ENCODE assay signal across 8 cellular contexts in the genomic region with DNA sequence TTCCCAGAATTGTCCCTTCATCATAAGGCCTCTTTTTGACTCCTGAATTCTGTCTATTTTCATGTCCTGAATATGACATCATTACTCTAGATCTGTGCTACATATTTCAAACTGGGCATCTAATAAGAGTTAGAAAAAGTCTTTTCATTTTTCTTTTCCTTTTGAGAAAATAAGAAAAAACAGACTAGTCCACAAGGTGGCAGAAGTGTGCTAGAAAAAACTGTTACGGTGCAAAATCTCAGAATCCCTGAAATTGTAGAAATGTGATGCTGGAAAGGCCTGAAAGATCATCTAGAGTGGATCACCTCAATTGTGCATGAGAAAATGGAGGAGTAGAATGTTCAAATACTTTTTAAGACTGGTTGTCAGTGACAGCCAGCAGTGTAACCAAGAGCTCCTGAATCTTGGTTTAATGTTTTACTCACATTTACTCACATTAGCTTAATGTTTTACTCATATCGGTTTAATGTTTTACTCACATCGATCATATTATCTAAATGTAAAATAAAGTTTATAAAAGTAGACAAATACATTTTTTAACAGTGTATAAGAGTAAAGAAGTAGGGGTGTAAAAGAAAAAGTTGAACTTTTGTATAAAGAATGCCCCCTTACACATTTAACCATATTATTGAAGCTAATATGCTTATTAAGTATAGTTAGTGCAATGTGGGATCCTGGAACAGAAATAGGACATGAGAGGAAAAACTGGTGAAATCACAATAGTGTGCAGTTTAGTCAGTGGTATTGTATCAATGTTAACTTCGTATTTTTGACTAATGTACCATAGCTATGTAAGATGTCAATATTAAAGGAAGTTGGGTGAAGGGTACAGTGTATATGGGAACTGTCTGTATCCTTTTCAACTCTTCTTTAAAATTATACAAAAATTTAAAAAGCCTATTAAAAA. TPM values are rescaled to one million over a fixed set of nuclear protein-coding genes. Genes with fewer than 3 reads are reported as not detected.
DNase-seq lines count a peak whose midpoint lies in the region; ATAC-seq and TF ChIP-seq lines count a peak whose summit lies in the region.

No MANE protein-coding gene starts in this region.

- DNase-seq in EH (ENCODE audit: low read depth) (peak; percentile 18), brain microvascular endothelial cell (no peak), lung microvascular endothelial cell (ENCODE audit: low read depth in 2 of 2) (peak; percentile 42 to 59), activated gamma-delta T cell treated with Interleukin-2 at 50 U/mL for 16 hours (no peak), NCI-H2107 treated with DMSO at 0.1 percent for 48 hours (lab: John Stamatoyannopoulos, UW; ENCODE audit: unreplicated experiment) (no peak)
- DNase-seq in activated CD4-positive, alpha-beta T cell treated with anti-CD3 and anti-CD28 coated beads for 4 hours = no peak

- in situ Hi-C loops in brain microvascular endothelial cell (cut with HindIII; ENCODE audit: low pct_ligation_motif_present, low sequenced_read_pairs) = no loop called here

- H3K27me3 ChIP-seq in brain microvascular endothelial cell (replicated peaks) = no peaks in the 10 kb centered on the region

- ATAC-seq in HG03460 (IDR thresholded peaks at IDR 0.05; ENCODE audit: unreplicated experiment) = no peak

- no peaks in the 10 kb centered on the region for H3K36me3 ChIP-seq in brain microvascular endothelial cell (replicated peaks)

- no peak overlapping the region for H3K27ac ChIP-seq in brain microvascular endothelial cell

- no peak overlapping the region for H3K4me3 ChIP-seq in brain microvascular endothelial cell (ENCODE audit: low read depth, low read length)

- TF ChIP-seq CTCF in LNCAP (IDR thresholded peaks at IDR 0.05) (peak; percentile 50; the same call in 1 of the 2 replicates), brain microvascular endothelial cell (IDR thresholded peaks at IDR 0.05; ENCODE audit: low read depth, low read length, missing control alignments) (peak; percentile 36)

RNA-seq across cellular contexts. Expression of a gene that starts 15.2 kb away (rescaled TPM):
- total RNA-seq in lung microvascular endothelial cell = not detected in 2 replicates

RNA-seq across cellular contexts. Expression of a gene that starts 30.3 kb away (rescaled TPM):
- 0.40 and 2.6 TPM in 2 replicates for total RNA-seq in lung microvascular endothelial cell

RNA-seq across cellular contexts. Expression of a gene that starts 35.1 kb away (rescaled TPM):
- 6.5 and 8.3 TPM in 2 replicates for total RNA-seq in lung microvascular endothelial cell

Comparison
In these comparisons a context has a peak if more than half of its experiments do, and no peak if none do; other contexts are left out.
1. DNase-seq: peak in EH (single experiment) and lung microvascular endothelial cell (2 of 2); none in brain microvascular endothelial cell (single experiment), activated CD4-positive, alpha-beta T cell treated with anti-CD3 and anti-CD28 coated beads for 4 hours (0 of 2), activated gamma-delta T cell treated with Interleukin-2 at 50 U/mL for 16 hours (single experiment) and NCI-H2107 treated with DMSO at 0.1 percent for 48 hours (single experiment).